ENCODE assay signal across 9 cellular contexts in the genomic region with DNA sequence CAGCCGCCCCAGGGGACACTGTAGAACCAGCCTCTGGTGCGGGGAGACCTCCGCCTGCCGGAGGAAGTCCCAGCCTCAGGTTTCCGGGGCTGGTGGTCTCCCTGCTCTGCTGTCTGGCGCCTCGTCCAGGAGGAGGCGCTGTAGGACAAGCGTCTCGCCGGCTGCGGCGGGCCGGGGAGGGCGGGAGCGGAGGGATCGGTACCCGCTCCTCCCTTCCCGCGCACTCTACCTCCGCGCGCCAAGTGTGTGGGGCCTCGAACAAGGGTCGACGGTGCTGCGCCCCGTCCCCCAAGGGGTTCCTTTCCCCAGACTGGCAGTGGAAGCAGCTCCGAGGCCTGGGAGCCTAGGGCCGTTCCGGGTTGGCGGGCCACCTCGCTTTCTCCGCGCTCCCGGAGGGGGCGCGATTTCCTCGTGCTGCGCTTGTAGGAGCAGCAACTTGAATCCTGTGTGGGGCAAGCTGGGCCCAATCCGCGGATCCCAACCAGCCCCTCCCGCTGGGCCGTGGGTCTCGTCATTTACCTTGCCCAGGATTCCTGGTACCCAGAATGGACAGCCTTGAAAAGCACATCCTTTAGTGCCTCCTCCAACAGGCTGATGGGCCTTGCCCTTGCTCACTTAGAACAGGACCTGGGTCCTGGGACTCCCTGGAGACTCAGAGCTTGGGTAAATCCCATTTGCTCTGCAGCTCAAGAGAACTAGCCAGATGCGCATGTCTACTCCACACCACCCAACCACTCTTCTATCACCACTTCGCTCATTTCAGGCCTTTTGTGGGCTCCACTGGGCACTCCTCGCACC. TPM values are rescaled to one million over a fixed set of nuclear protein-coding genes. Genes with fewer than 3 reads are reported as not detected.
A peak's percentile ranks its signal among the peaks of the same experiment; 100 is the strongest.
DNase-seq lines count a peak whose midpoint lies in the region; ATAC-seq and TF ChIP-seq lines count a peak whose summit lies in the region.
"Had no signal": no experiment of that assay in that cellular context is flagged by ENCODE, and none has a peak within 500 bp of the region (broad histone marks: within the 10 kb centered on the region; RNA-seq: fewer than 3 reads in every experiment).

No MANE protein-coding gene starts in this region.

- H4K20me1 ChIP-seq in hepatocyte (ENCODE audit: insufficient read depth, poor library complexity, severe bottlenecking), result no peaks in the 10 kb centered on the region

- H3K27ac Mint-ChIP-seq in IgD-negative memory B cell, result peak overlapping the region in 2 of 3 donors; percentile 16 to 76

- peaks cover 12 to 17% (median 16%) of the 10 kb centered on the region in 3 donors for H3K4me1 Mint-ChIP-seq in IgD-negative memory B cell

- no peaks in the 10 kb centered on the region for H3K9me2 ChIP-seq in hepatocyte (replicated peaks; ENCODE audit: insufficient read depth)

- H3K9me3 ChIP-seq in hepatocyte (ENCODE audit: low read depth), result no peaks in the 10 kb centered on the region

- H3K27me3 ChIP-seq in hepatocyte, result peaks cover 92% of the 10 kb centered on the region

- TF ChIP-seq CTCF in hepatocyte (IDR thresholded peaks at IDR 0.05; ENCODE audit: poor library complexity), result peak; percentile 85
- TF ChIP-seq CTCF in retinal pigment epithelial cell (conservative IDR thresholded peaks at IDR 0.05; ENCODE audit: low read depth, low read length), result peak; percentile 68

- peaks cover 7% of the 10 kb centered on the region for H3K36me3 Mint-ChIP-seq in IgD-negative memory B cell

- DNase-seq in GF-D8 (lab: John Stamatoyannopoulos, UW) (peak; percentile 23), SW 1271 (lab: John Stamatoyannopoulos, UW) (peak; percentile 34 to 56), anterior cingulate cortex (lab: John Stamatoyannopoulos, UW) (peak in 55 of 58 donors; percentile 6 to 81 (median 53)), hepatocyte (ENCODE audit: low spot score) (peak; percentile 84), retinal pigment epithelial cell (ENCODE audit: low read depth) (no peak), DMS79 treated with DMSO at 0.1 percent for 48 hours (lab: John Stamatoyannopoulos, UW) (no peak)

- H2AFZ ChIP-seq in hepatocyte, result peak overlapping the region; percentile 64

- peaks cover 5% of the 10 kb centered on the region for H3K4me1 ChIP-seq in hepatocyte (ENCODE audit: insufficient read depth)

- peak; percentile 87 for ATAC-seq in GM21576 (IDR thresholded peaks at IDR 0.05; ENCODE audit: unreplicated experiment)

- H3K4me2 ChIP-seq in hepatocyte, result peak overlapping the region; percentile 92

- peaks cover 56% of the 10 kb centered on the region for H3K27me3 Mint-ChIP-seq in IgD-negative memory B cell

- WGBS in hepatocyte (ENCODE audit: low lambda C conversion rate, missing lambda C conversion rate), result 14% methylated on average over 24 of the region's 48 CpGs

- no peak overlapping the region for H3K27ac ChIP-seq in hepatocyte

- H3K4me3 Mint-ChIP-seq in IgD-negative memory B cell, result peak overlapping the region; percentile 48 to 84 (median 70)

- H3K9me3 Mint-ChIP-seq in IgD-negative memory B cell, result peaks cover 0 to 17% (median 5%) of the 10 kb centered on the region in 3 donors

- peak overlapping the region; percentile 46 for H3K4me3 ChIP-seq in hepatocyte
- H3K4me3 ChIP-seq in retinal pigment epithelial cell (ENCODE audit: low read length), result no peak overlapping the region

- no peaks in the 10 kb centered on the region for H3K79me2 ChIP-seq in hepatocyte

- H3K36me3 ChIP-seq in hepatocyte (replicated peaks; ENCODE audit: insufficient read depth, low read depth), result no peaks in the 10 kb centered on the region

RNA-seq across cellular contexts. Expression of gene HOXD4, which starts 10.6 kb away (rescaled TPM):
- not detected for polyA plus RNA-seq in IgD-negative memory B cell
- total RNA-seq in hepatocyte, result 0.40 and 0.70 TPM in 2 replicates
- polyA plus RNA-seq in hepatocyte, result 0.13 TPM in 1 of 2 replicates, not detected in the other
- total RNA-seq: temporal lobe had no signal

RNA-seq across cellular contexts. Expression of gene HOXD8, which starts 11.2 kb away (rescaled TPM):
- not detected for polyA plus RNA-seq in IgD-negative memory B cell
- total RNA-seq in hepatocyte, result 1.3 TPM in 2 replicates
- polyA plus RNA-seq in hepatocyte, result 0.77 TPM in 1 of 2 replicates, not detected in the other

RNA-seq across cellular contexts. Expression of gene HOXD3, which starts 16.4 kb away (rescaled TPM):
- polyA plus RNA-seq in IgD-negative memory B cell (not detected), hepatocyte (0.41 TPM in 1 of 2 replicates, not detected in the other)
- 0.13 and 0.20 TPM in 2 replicates for total RNA-seq in hepatocyte
- total RNA-seq: temporal lobe had no signal

RNA-seq across cellular contexts. Expression of gene HOXD9, which starts 18.2 kb away (rescaled TPM):
- polyA plus RNA-seq in IgD-negative memory B cell (not detected), hepatocyte (3.0 and 4.7 TPM in 2 replicates)
- total RNA-seq in hepatocyte, result 2.4 and 2.9 TPM in 2 replicates
- total RNA-seq: temporal lobe had no signal

RNA-seq across cellular contexts. Expression of gene HOXD10, which starts 24.1 kb away (rescaled TPM):
- not detected for polyA plus RNA-seq in IgD-negative memory B cell
- 8.5 and 11.7 TPM in 2 replicates for total RNA-seq in hepatocyte
- 5.1 and 9.9 TPM in 2 replicates for polyA plus RNA-seq in hepatocyte
- total RNA-seq: temporal lobe had no signal

Comparison
In these comparisons a context has a peak if more than half of its experiments do, and no peak if none do; other contexts are left out.
1. DNase-seq: peak in GF-D8 (single experiment), SW 1271 (2 of 2), anterior cingulate cortex (55 of 58) and hepatocyte (single experiment); none in retinal pigment epithelial cell (single experiment) and DMS79 treated with DMSO at 0.1 percent for 48 hours (single experiment).